18 cellular contexts compared by ENCODE assay signal in genomic region chr1:224580006-224580405, GRCh38. TPM values are rescaled to one million over a fixed set of nuclear protein-coding genes. Genes with fewer than 3 reads are reported as not detected.
DNase-seq lines count a peak whose midpoint lies in the region; ATAC-seq, FAIRE-seq and TF ChIP-seq lines count a peak whose summit lies in the region.
"Had no signal": no experiment of that assay in that cellular context is flagged by ENCODE, and none has a peak within 500 bp of the region (broad histone marks: within the 10 kb centered on the region; RNA-seq: fewer than 3 reads in every experiment).

No MANE protein-coding gene starts in this region.

- H2BK120ac ChIP-seq in mesendoderm (ENCODE audit: low read depth, low read length) = no peak overlapping the region

- POLR2A ChIA-PET in K562 (lab: Yijun Ruan, JAX) = no interaction called here

- no peak overlapping the region for H2BK15ac ChIP-seq in mesendoderm (replicated peaks; ENCODE audit: low read depth)

- H3K4me2 ChIP-seq in K562 (ENCODE audit: insufficient read depth, low read length) (no peak overlapping the region), mesendoderm (ENCODE audit: low read length) (no peak overlapping the region)
- H3K4me2 ChIP-seq: BLaER1 treated with 17β-estradiol and CSF1 and Interleukin-3, amounts not matched to agents 10 nM and 100 nM; GM23338 had no signal

- H2BK5ac ChIP-seq in mesendoderm (ENCODE audit: low read length) = no peak overlapping the region

- intact Hi-C loops in K562 (cut with micrococcal nuclease) (no loop called here), gastrocnemius medialis (cut with DNase I; ENCODE audit: low total_unique reads) (no loop called here)

- no peaks in the 10 kb centered on the region for H3K79me1 ChIP-seq in mesendoderm (ENCODE audit: low read length)

- H3K27me3 Mint-ChIP-seq in HFFc6 (ENCODE audit: insufficient read depth) = no peaks in the 10 kb centered on the region
- no peaks in the 10 kb centered on the region for H3K27me3 Mint-ChIP-seq in activated naive CD8-positive, alpha-beta T cell treated with anti-CD3 and anti-CD28 coated beads, Interleukin-2, amount 50 U/mL, for 24 hours

- no peak for DNase-seq in HFFc6
- no peak for DNase-seq in K562 (ENCODE audit: extremely low read depth in 1 of 4, low spot score in 3 of 4)
- DNase-seq in mesendoderm = no peak
- DNase-seq in gastrocnemius medialis = no peak
- no peak for DNase-seq in midbrain (lab: John Stamatoyannopoulos, UW)
- DNase-seq in activated naive CD8-positive, alpha-beta T cell treated with anti-CD3 and anti-CD28 coated beads, Interleukin-2, amount 50 U/mL, for 24 hours = no peak
- DNase-seq: Calu3; CD8-positive, alpha-beta T cell; H7 had no signal

- H4K8ac ChIP-seq in mesendoderm (ENCODE audit: low read depth, low read length) = no peak overlapping the region

- in situ Hi-C loops in K562 (cut with MboI) = no loop called here
- in situ Hi-C loops in gastrocnemius medialis (cut with MboI; ENCODE audit: low sequenced_read_pairs in 4 of 4) = no loop called here

- H3K27me3 ChIP-seq in K562 (ENCODE audit: control insufficient read depth in 2 of 2, insufficient read depth in 2 of 2, low read length in 2 of 2) = peaks cover under 1 to 5% of the 10 kb centered on the region in 2 experiments; a peak in 2 of 5 replicates
- H3K27me3 ChIP-seq in mesendoderm (ENCODE audit: insufficient read depth, low read length, poor library complexity) = no peaks in the 10 kb centered on the region
- no peaks in the 10 kb centered on the region for H3K27me3 ChIP-seq in gastrocnemius medialis
- H3K27me3 ChIP-seq: BLaER1 treated with 17β-estradiol and CSF1 and Interleukin-3, amounts not matched to agents 10 nM and 100 nM had no signal

- peaks cover 21% of the 10 kb centered on the region for H3K4me1 Mint-ChIP-seq in HFFc6 (ENCODE audit: low read depth)
- no peaks in the 10 kb centered on the region for H3K4me1 Mint-ChIP-seq in activated naive CD8-positive, alpha-beta T cell treated with anti-CD3 and anti-CD28 coated beads, Interleukin-2, amount 50 U/mL, for 24 hours
- H3K4me1 Mint-ChIP-seq: B cell, IgD-negative memory B cell had no signal

- peaks cover 9% of the 10 kb centered on the region for H3K9me3 Mint-ChIP-seq in HFFc6
- peaks cover 20% of the 10 kb centered on the region for H3K9me3 Mint-ChIP-seq in activated naive CD8-positive, alpha-beta T cell treated with anti-CD3 and anti-CD28 coated beads, Interleukin-2, amount 50 U/mL, for 24 hours

- no peak overlapping the region for H2AFZ ChIP-seq in K562 (ENCODE audit: low read depth, low read length)

- H3K27ac ChIP-seq in K562 (ENCODE audit: extremely low read depth, low read depth, low read length) (no peak overlapping the region), mesendoderm (ENCODE audit: low read depth, low read length) (no peak overlapping the region), gastrocnemius medialis (peak overlapping the region; percentile 74 to 85 (median 84))
- H3K27ac ChIP-seq: BLaER1 treated with 17β-estradiol and CSF1 and Interleukin-3, amounts not matched to agents 10 nM and 100 nM had no signal

- TF ChIP-seq CTCF in HFFc6 (IDR thresholded peaks at IDR 0.05) = no peak
- no peak for TF ChIP-seq CTCF in K562 (IDR thresholded peaks at IDR 0.05 in 2 of 3, conservative IDR thresholded peaks at IDR 0.05 in 1 of 3; ENCODE audit: insufficient read depth in 2 of 3, low read depth in 1 of 3, low read length in 3 of 3)
- TF ChIP-seq CTCF in gastrocnemius medialis (IDR thresholded peaks at IDR 0.05 in 4 of 5, conservative IDR thresholded peaks at IDR 0.05 in 1 of 5) = no peak

- TF ChIP-seq EP300 in K562 (IDR thresholded peaks at IDR 0.05; ENCODE audit: low read length) = no peak

- H3K36me3 Mint-ChIP-seq in HFFc6 (ENCODE audit: low read depth) = peaks cover 18% of the 10 kb centered on the region
- no peaks in the 10 kb centered on the region for H3K36me3 Mint-ChIP-seq in activated naive CD8-positive, alpha-beta T cell treated with anti-CD3 and anti-CD28 coated beads, Interleukin-2, amount 50 U/mL, for 24 hours (ENCODE audit: low read depth)
- H3K36me3 Mint-ChIP-seq: CD8-positive, alpha-beta T cell had no signal

- peak overlapping the region; percentile 17; the same call in 1 of the 2 replicates for H3K4me3 Mint-ChIP-seq in HFFc6
- H3K4me3 Mint-ChIP-seq in activated naive CD8-positive, alpha-beta T cell treated with anti-CD3 and anti-CD28 coated beads, Interleukin-2, amount 50 U/mL, for 24 hours = no peak overlapping the region
- H3K4me3 Mint-ChIP-seq: B cell; CD8-positive, alpha-beta T cell; GM23338; IgD-negative memory B cell had no signal

- H2AK5ac ChIP-seq in mesendoderm (ENCODE audit: low read length) = no peak overlapping the region

- H3K4me3 ChIP-seq in K562 (no peak overlapping the region), mesendoderm (ENCODE audit: low read length) (no peak overlapping the region), gastrocnemius medialis (no peak overlapping the region)
- H3K4me3 ChIP-seq: BLaER1 treated with 17β-estradiol and CSF1 and Interleukin-3, amounts not matched to agents 10 nM and 100 nM; GM23338 had no signal

- CTCF ChIA-PET in K562 (lab: Yijun Ruan, JAX; ENCODE audit: low intra/inter-chr PET ratio) = no interaction called here

- no peak overlapping the region for H3K9ac ChIP-seq in K562 (ENCODE audit: insufficient read depth in 1 of 2, low read depth in 2 of 2, low read length in 2 of 2)
- no peak overlapping the region for H3K9ac ChIP-seq in mesendoderm (ENCODE audit: low read length)
- H3K9ac ChIP-seq: BLaER1 treated with 17β-estradiol and CSF1 and Interleukin-3, amounts not matched to agents 10 nM and 100 nM had no signal

- no peak overlapping the region for H4K5ac ChIP-seq in mesendoderm (ENCODE audit: low read length)

- WGBS in K562 (ENCODE audit: insufficient coverage, low coverage, missing lambda C conversion rate) = 1% methylated on average over 3 of the region's 3 CpGs
- no CpG with 5 or more reads among the region's 3 CpGs for WGBS in mesendoderm (ENCODE audit: extremely low coverage, insufficient coverage, low lambda C conversion rate)

- no peak overlapping the region for H3K56ac ChIP-seq in mesendoderm (ENCODE audit: low read length)

- no peaks in the 10 kb centered on the region for H3K9me1 ChIP-seq in K562 (ENCODE audit: control insufficient read depth, insufficient read depth, low read length)

- H4K20me1 ChIP-seq in K562 (replicated peaks; ENCODE audit: control insufficient read depth, insufficient read depth, low read length) = no peaks in the 10 kb centered on the region
- H4K20me1 ChIP-seq: BLaER1 treated with 17β-estradiol and CSF1 and Interleukin-3, amounts not matched to agents 10 nM and 100 nM had no signal

- no peaks in the 10 kb centered on the region for H3K36me3 ChIP-seq in K562 (ENCODE audit: control insufficient read depth, insufficient read depth, low read length)
- H3K36me3 ChIP-seq in mesendoderm (ENCODE audit: control insufficient read depth, insufficient read depth, low read length) = no peaks in the 10 kb centered on the region
- H3K36me3 ChIP-seq in gastrocnemius medialis = no peaks in the 10 kb centered on the region
- H3K36me3 ChIP-seq: BLaER1 treated with 17β-estradiol and CSF1 and Interleukin-3, amounts not matched to agents 10 nM and 100 nM had no signal

- H3K18ac ChIP-seq in mesendoderm (ENCODE audit: low read length) = peak overlapping the region; percentile 18

- H3K79me2 ChIP-seq in K562 (ENCODE audit: control insufficient read depth, insufficient read depth, low read length) (no peaks in the 10 kb centered on the region), mesendoderm (ENCODE audit: control insufficient read depth, insufficient read depth, low read length) (no peaks in the 10 kb centered on the region)

- BruUV-seq in K562 (replicated peaks; lab: Mats Ljungman, UMichigan) = no TSS peak

- FAIRE-seq in K562 (lab: Jason Lieb, UNC) = no peak
- FAIRE-seq: G401.6, GM12891, GM19239 had no signal

- H3K4me1 ChIP-seq in K562 (replicated peaks in 1 of 2; ENCODE audit: control insufficient read depth in 2 of 2, insufficient read depth in 2 of 2, low read length in 2 of 2) = no peaks in the 10 kb centered on the region
- H3K4me1 ChIP-seq in mesendoderm (ENCODE audit: control insufficient read depth, low read depth, low read length) = peaks cover 2% of the 10 kb centered on the region
- peaks cover 7 to 26% of the 10 kb centered on the region in 2 donors for H3K4me1 ChIP-seq in gastrocnemius medialis
- H3K4me1 ChIP-seq: BLaER1 treated with 17β-estradiol and CSF1 and Interleukin-3, amounts not matched to agents 10 nM and 100 nM had no signal

- peak overlapping the region; percentile 86 for H3K27ac Mint-ChIP-seq in HFFc6
- no peak overlapping the region for H3K27ac Mint-ChIP-seq in activated naive CD8-positive, alpha-beta T cell treated with anti-CD3 and anti-CD28 coated beads, Interleukin-2, amount 50 U/mL, for 24 hours
- H3K27ac Mint-ChIP-seq: B cell; CD8-positive, alpha-beta T cell; GM23338; IgD-negative memory B cell had no signal

- H3K23ac ChIP-seq in mesendoderm (ENCODE audit: low read length) = no peak overlapping the region

- TF ChIP-seq POLR2A in K562 (conservative IDR thresholded peaks at IDR 0.05) (no peak), gastrocnemius medialis (IDR thresholded peaks at IDR 0.05) (no peak)

- ATAC-seq in K562 (no peak), gastrocnemius medialis (peak in 1 of 2 donors; percentile 25), GM19395 (IDR thresholded peaks at IDR 0.05; ENCODE audit: unreplicated experiment) (no peak)
- ATAC-seq in activated naive CD8-positive, alpha-beta T cell treated with anti-CD3 and anti-CD28 coated beads, Interleukin-2, amount 50 U/mL, for 24 hours = no peak
- ATAC-seq: CD8-positive, alpha-beta T cell; GM23338; HCT116 had no signal

- TF ChIP-seq RAD21 in K562 (CRISPR knock-in tag; conservative IDR thresholded peaks at IDR 0.05 in 1 of 2, IDR thresholded peaks at IDR 0.05 in 1 of 2) = no peak

- H3K9me3 ChIP-seq in K562 (replicated peaks; ENCODE audit: control insufficient read depth, insufficient read depth, low read depth, low read length) = no peaks in the 10 kb centered on the region
- H3K9me3 ChIP-seq in gastrocnemius medialis = no peaks in the 10 kb centered on the region

- no peak overlapping the region for H3K4ac ChIP-seq in mesendoderm (ENCODE audit: low read depth, low read length)

RNA-seq across cellular contexts. Expression of gene CNIH3, which starts 36.1 kb away (rescaled TPM):
- 10 to 100 TPM; 18.6 to 32.3 (median 30.5) TPM for total RNA-seq in HFFc6 (2021; fragmentation: NEBNext Ultra II Directional; extraction: Animal tissue kit (Norgen Biotek cat#: 25700))
- total RNA-seq in K562 (2011; cell fraction: chromatin; rRNA removed; ENCODE audit: low replicate concordance) = 0.93 and 1.5 TPM in 2 replicates
- 0.67 and 0.79 TPM in 2 replicates for total RNA-seq in K562 (2011; cell fraction: nucleolus; rRNA removed)
- total RNA-seq in K562 (2011; cell fraction: nucleoplasm; rRNA removed) = 0.88 and 2.1 TPM in 2 replicates
- total RNA-seq in K562 (2014; rRNA removed) (0.14 and 1.3 TPM in 2 replicates), K562 (2014; rRNA removed; fragmentation: Illumina TruSeq; extraction: Trizol) (0.95 and 1.1 TPM in 2 replicates), K562 (2015; rRNA removed; fragmentation: Illumina TruSeq; extraction: Trizol) (0.43 and 0.94 TPM in 2 replicates), K562 (2021) (0.83 and 1.8 TPM in 2 replicates), gastrocnemius medialis (1 to 10 TPM in 2 of 4 donors, under 1 TPM in 1, not detected in 1; 0.95 to 1.6 (median 1.5) TPM)
- polyA plus RNA-seq in K562 (2011; rRNA removed) (0.14 and 1.1 TPM in 2 replicates), K562 (2014; fragmentation: Illumina TruSeq; extraction: Trizol) (0.39 and 0.83 TPM in 2 replicates), K562 (2014; fragmentation: Nextera tagmentation; extraction: Ambion mirVana) (under 1 TPM; 0.79 to 0.98 TPM), K562 (2014; rRNA removed) (0.22 and 0.70 TPM in 2 replicates)
- 0.24 and 0.53 TPM in 2 replicates for polyA plus RNA-seq in K562 (2011; cell fraction: cytosol; rRNA removed)
- polyA plus RNA-seq in K562 (2011; cell fraction: nucleus; rRNA removed) = 0.55 and 1.3 TPM in 2 replicates
- 1.1 and 4.9 TPM in 2 replicates for polyA plus RNA-seq in K562 (2012)
- 0.36 and 0.56 TPM in 2 replicates for polyA minus RNA-seq in K562 (2011; rRNA and poly(A)+ RNA removed)
- 1.5 TPM in 1 of 2 replicates, not detected in the other for polyA minus RNA-seq in K562 (2011; cell fraction: cytosol; rRNA and poly(A)+ RNA removed)
- 1.5 and 2.7 TPM in 2 replicates for polyA minus RNA-seq in K562 (2011; cell fraction: nucleus; rRNA and poly(A)+ RNA removed)
- 7.9 TPM for polyA plus RNA-seq in mesendoderm (2013, experiment 1 of 2)
- 8.2 TPM for polyA plus RNA-seq in mesendoderm (2013, experiment 2 of 2)

Comparison
In these comparisons a context has a peak if more than half of its experiments do, and no peak if none do; other contexts are left out.
1. H3K27ac ChIP-seq: peak in gastrocnemius medialis (4 of 4); none in K562 (single experiment) and mesendoderm (single experiment).
2. RNA of gene CNIH3, which starts 36.1 kb away (total RNA-seq): 18.6 to 32.3 TPM in HFFc6; 0.95 to 1.6 TPM in gastrocnemius medialis and 0.14 to 2.1 TPM in K562; every median in the first group is over 4 times any median in the second.